In the genomic region with DNA sequence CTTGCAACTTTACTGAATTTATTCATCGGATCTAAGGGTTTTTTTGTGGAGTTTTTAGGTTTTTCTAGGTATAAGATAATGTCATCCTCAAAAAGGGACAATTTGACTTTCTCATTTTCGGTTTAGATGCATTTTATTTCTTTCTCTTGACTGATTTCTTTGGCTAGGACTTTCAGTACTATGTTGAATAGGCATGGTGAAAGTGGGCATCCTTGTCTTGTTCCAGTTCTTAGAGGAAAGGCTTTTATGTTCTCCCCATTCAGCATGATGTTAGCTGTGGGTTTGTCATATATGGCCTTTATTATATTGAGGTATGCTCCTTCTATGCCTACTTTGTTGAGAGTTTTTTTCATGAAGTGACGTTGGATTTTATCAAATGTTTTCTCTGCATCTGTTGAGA, we compare ENCODE assay signal across 35 cellular contexts.
"Had no signal": no experiment of that assay in that cellular context is flagged by ENCODE, and none has a peak within 500 bp of the region (broad histone marks: within the 10 kb centered on the region; RNA-seq: fewer than 3 reads in every experiment).

No MANE protein-coding gene starts in this region.

- H3K27me3 ChIP-seq: ascending aorta, body of pancreas, brain microvascular endothelial cell, breast epithelium had no signal

- H3K4me3 ChIP-seq: ascending aorta, body of pancreas, breast epithelium had no signal

- H3K36me3 Mint-ChIP-seq: activated CD4-positive, alpha-beta memory T cell treated with anti-CD3 and anti-CD28 coated beads for 36 hours had no signal

- H3K4me1 ChIP-seq: ascending aorta, body of pancreas, breast epithelium had no signal

- H3K4me1 Mint-ChIP-seq: activated B cell treated with CpG ODN at 0.5 μM for 24 hours; activated naive CD8-positive, alpha-beta T cell treated with anti-CD3 and anti-CD28 coated beads, Interleukin-2, amount 50 U/mL, for 24 hours had no signal

- FAIRE-seq: colon, TTC549 had no signal

- H3K27me3 Mint-ChIP-seq: activated B cell treated with CpG ODN at 0.5 μM for 24 hours; activated CD4-positive, alpha-beta memory T cell treated with anti-CD3 and anti-CD28 coated beads for 36 hours; activated CD4-positive, alpha-beta T cell treated with anti-CD3 and anti-CD28 coated beads, Interleukin-2, amount 10 ng/mL, durations not matched to agents 7 days and 5 days; activated CD8-positive, alpha-beta T cell treated with anti-CD3 and anti-CD28 coated beads for 36 hours; activated naive CD4-positive, alpha-beta T cell treated with anti-CD3 and anti-CD28 coated beads, Interleukin-2, amount 10 ng/mL, durations not matched to agents 7 days and 5 days; activated naive CD4-positive, alpha-beta T cell treated with anti-CD3 and anti-CD28 coated beads, Interleukin-2, amount 50 U/mL, for 24 hours; activated naive CD8-positive, alpha-beta T cell had no signal

- DNase-seq: activated B cell treated with CpG ODN at 0.5 μM for 24 hours; activated CD4-positive, alpha-beta memory T cell treated with anti-CD3 and anti-CD28 coated beads for 36 hours; activated CD4-positive, alpha-beta T cell treated with anti-CD3 and anti-CD28 coated beads for 48 hours; activated CD4-positive, alpha-beta T cell treated with anti-CD3 and anti-CD28 coated beads, Interleukin-2, amount 10 ng/mL, durations not matched to agents 7 days and 5 days; activated CD4-positive, CD25-positive, alpha-beta regulatory T cell treated with anti-CD3 and anti-CD28 coated beads, Interleukin-2, amount 50 U/mL, for 72 hours; activated CD8-positive, alpha-beta memory T cell treated with anti-CD3 and anti-CD28 coated beads, Interleukin-2, amount 50 U/mL, for 4 hours; activated CD8-positive, alpha-beta T cell treated with anti-CD3 and anti-CD28 coated beads for 36 hours; activated effector memory CD4-positive, alpha-beta T cell treated with Interleukin-2 at 50 U/mL for 16 hours; activated gamma-delta T cell; activated naive CD4-positive, alpha-beta T cell treated with anti-CD3 and anti-CD28 coated beads, Interleukin-2, amount 10 ng/mL, durations not matched to agents 7 days and 5 days; activated naive CD4-positive, alpha-beta T cell treated with Interleukin-2 at 50 U/mL for 16 hours; activated naive CD8-positive, alpha-beta T cell treated with anti-CD3 and anti-CD28 coated beads, Interleukin-2, amount 10 ng/mL, durations not matched to agents 7 days and 5 days; activated naive CD8-positive, alpha-beta T cell treated with anti-CD3 and anti-CD28 coated beads, Interleukin-2, amount 50 U/mL, for 24 hours; activated T-cell treated with anti-CD3 and anti-CD28 coated beads for 4 hours; activated T-cell treated with anti-CD3 and anti-CD28 coated beads, Interleukin-2, amount 50 U/mL, for 1 hour; activated T-cell treated with anti-CD3 and anti-CD28 coated beads, Interleukin-2, amount 50 U/mL, for 72 hours; amygdala; anterior cingulate cortex; body of pancreas; brain microvascular endothelial cell; central memory CD4-positive, alpha-beta T cell; T-helper 1 cell; T-helper 2 cell; T-helper 9 cell had no signal

- H3K4me3 Mint-ChIP-seq: activated B cell treated with CpG ODN at 0.5 μM for 24 hours; activated CD4-positive, alpha-beta memory T cell treated with anti-CD3 and anti-CD28 coated beads for 36 hours; activated CD4-positive, alpha-beta T cell treated with anti-CD3 and anti-CD28 coated beads, Interleukin-2, amount 10 ng/mL, durations not matched to agents 7 days and 5 days; activated CD8-positive, alpha-beta T cell treated with anti-CD3 and anti-CD28 coated beads for 36 hours; activated naive CD4-positive, alpha-beta T cell treated with anti-CD3 and anti-CD28 coated beads, Interleukin-2, amount 10 ng/mL, durations not matched to agents 7 days and 5 days; activated naive CD4-positive, alpha-beta T cell treated with anti-CD3 and anti-CD28 coated beads, Interleukin-2, amount 50 U/mL, for 24 hours; activated naive CD8-positive, alpha-beta T cell; activated naive CD8-positive, alpha-beta T cell treated with anti-CD3 and anti-CD28 coated beads, Interleukin-2, amount 10 ng/mL, durations not matched to agents 7 days and 5 days; activated naive CD8-positive, alpha-beta T cell treated with anti-CD3 and anti-CD28 coated beads, Interleukin-2, amount 50 U/mL, for 24 hours; activated T-cell treated with anti-CD3 and anti-CD28 coated beads, Interleukin-2, amount 50 U/mL, for 72 hours; activated T-helper 1 cell treated with anti-CD3 and anti-CD28 coated beads, Interleukin-12 subunit alpha, Interleukin-12 subunit beta, Interleukin-2, Interleukin-4 antibody, amounts not matched to agents 30 ng/mL and 10 ng/mL and 1 ng/mL, durations not matched to agents 14 hours and 24 hours and 36 hours; T-helper 1 cell treated with Interleukin-12 subunit alpha and Interleukin-12 subunit beta and Interleukin-4 antibody, amounts not matched to agents 30 μg/mL and 1 μg/mL, for 36 hours; T-helper 2 cell treated with Interferon-gamma antibody and Interleukin-4, amounts not matched to agents 5 μg/mL and 100 μg/mL, for 36 hours had no signal

- H3K27ac Mint-ChIP-seq: activated B cell treated with CpG ODN at 0.5 μM for 24 hours; activated CD4-positive, alpha-beta memory T cell treated with anti-CD3 and anti-CD28 coated beads for 36 hours; activated CD4-positive, alpha-beta T cell treated with anti-CD3 and anti-CD28 coated beads, Interleukin-2, amount 10 ng/mL, durations not matched to agents 7 days and 5 days; activated CD8-positive, alpha-beta T cell treated with anti-CD3 and anti-CD28 coated beads for 36 hours; activated naive CD4-positive, alpha-beta T cell treated with anti-CD3 and anti-CD28 coated beads, Interleukin-2, amount 10 ng/mL, durations not matched to agents 7 days and 5 days; activated naive CD4-positive, alpha-beta T cell treated with anti-CD3 and anti-CD28 coated beads, Interleukin-2, amount 50 U/mL, for 24 hours; activated naive CD8-positive, alpha-beta T cell; activated naive CD8-positive, alpha-beta T cell treated with anti-CD3 and anti-CD28 coated beads, Interleukin-2, amount 10 ng/mL, durations not matched to agents 7 days and 5 days; activated naive CD8-positive, alpha-beta T cell treated with anti-CD3 and anti-CD28 coated beads, Interleukin-2, amount 50 U/mL, for 24 hours; activated T-cell treated with anti-CD3 and anti-CD28 coated beads, Interleukin-2, amount 50 U/mL, for 72 hours; activated T-helper 1 cell treated with anti-CD3 and anti-CD28 coated beads, Interleukin-12 subunit alpha, Interleukin-12 subunit beta, Interleukin-2, Interleukin-4 antibody, amounts not matched to agents 30 ng/mL and 10 ng/mL and 1 ng/mL, durations not matched to agents 14 hours and 24 hours and 36 hours; activated T-helper 2 cell treated with anti-CD3 and anti-CD28 coated beads, Interferon-gamma antibody, Interleukin-2, Interleukin-4, amounts not matched to agents 10 μg/mL and 5 μg/mL and 100 μg/mL, durations not matched to agents 14 hours and 24 hours and 36 hours; T-helper 1 cell treated with Interleukin-12 subunit alpha and Interleukin-12 subunit beta and Interleukin-4 antibody, amounts not matched to agents 30 μg/mL and 1 μg/mL, for 36 hours; T-helper 2 cell treated with Interferon-gamma antibody and Interleukin-4, amounts not matched to agents 5 μg/mL and 100 μg/mL, for 36 hours had no signal

- H3K9me3 ChIP-seq: body of pancreas, breast epithelium had no signal

- H3K27ac ChIP-seq: ascending aorta, body of pancreas, brain microvascular endothelial cell, breast epithelium, VCaP had no signal

- ATAC-seq: activated CD8-positive, alpha-beta T cell treated with anti-CD3 and anti-CD28 coated beads for 36 hours; activated naive CD8-positive, alpha-beta T cell treated with anti-CD3 and anti-CD28 coated beads, Interleukin-2, amount 50 U/mL, for 24 hours; body of pancreas had no signal

- H3K36me3 ChIP-seq: ascending aorta, brain microvascular endothelial cell, breast epithelium had no signal
